13 cellular contexts compared by ENCODE assay signal in genomic region chr5:142428036-142428772, GRCh38.
"Had no signal": no experiment of that assay in that cellular context is flagged by ENCODE, and none has a peak within 500 bp of the region (broad histone marks: within the 10 kb centered on the region; RNA-seq: fewer than 3 reads in every experiment).

No MANE protein-coding gene starts in this region.

- H3K4me3 ChIP-seq: breast epithelium, tibial nerve had no signal

- DNase-seq: activated CD4-positive, alpha-beta T cell treated with anti-CD3 and anti-CD28 coated beads, Interleukin-2, amount 50 U/mL, for 4 hours; activated effector memory CD4-positive, alpha-beta T cell treated with anti-CD3 and anti-CD28 coated beads, Interleukin-2, amount 50 U/mL, for 16 hours; activated naive CD4-positive, alpha-beta T cell treated with anti-CD3 and anti-CD28 coated beads, Interleukin-2, amount 50 U/mL, for 16 hours; activated T-cell treated with anti-CD3 and anti-CD28 coated beads, Interleukin-2, amount 50 U/mL, for 72 hours; aorta; cerebellar nuclear complex; cortex of kidney; kidney; retina; stimulated activated CD4-positive, alpha-beta T cell treated with anti-CD3 and anti-CD28 coated beads, Interleukin-2, amount 100 ng/mL, for 24 hours; stimulated activated naive CD8-positive, alpha-beta T cell treated with anti-CD3 and anti-CD28 coated beads, Interleukin-15, Interleukin-2, amounts not matched to agents 100 U/mL and 50 U/mL, for 24 hours had no signal

- H3K27me3 ChIP-seq: breast epithelium, tibial nerve had no signal

- ATAC-seq: activated T-cell treated with anti-CD3 and anti-CD28 coated beads, Interleukin-2, amount 50 U/mL, for 72 hours; stimulated activated naive CD8-positive, alpha-beta T cell treated with anti-CD3 and anti-CD28 coated beads, Interleukin-15, Interleukin-2, amounts not matched to agents 100 U/mL and 50 U/mL, for 24 hours had no signal

- H3K36me3 ChIP-seq: breast epithelium, tibial nerve had no signal

- H3K27ac ChIP-seq: tibial nerve had no signal

- H3K9me3 ChIP-seq: breast epithelium, tibial nerve had no signal
